24 cellular contexts compared by ENCODE assay signal in the genomic region with DNA sequence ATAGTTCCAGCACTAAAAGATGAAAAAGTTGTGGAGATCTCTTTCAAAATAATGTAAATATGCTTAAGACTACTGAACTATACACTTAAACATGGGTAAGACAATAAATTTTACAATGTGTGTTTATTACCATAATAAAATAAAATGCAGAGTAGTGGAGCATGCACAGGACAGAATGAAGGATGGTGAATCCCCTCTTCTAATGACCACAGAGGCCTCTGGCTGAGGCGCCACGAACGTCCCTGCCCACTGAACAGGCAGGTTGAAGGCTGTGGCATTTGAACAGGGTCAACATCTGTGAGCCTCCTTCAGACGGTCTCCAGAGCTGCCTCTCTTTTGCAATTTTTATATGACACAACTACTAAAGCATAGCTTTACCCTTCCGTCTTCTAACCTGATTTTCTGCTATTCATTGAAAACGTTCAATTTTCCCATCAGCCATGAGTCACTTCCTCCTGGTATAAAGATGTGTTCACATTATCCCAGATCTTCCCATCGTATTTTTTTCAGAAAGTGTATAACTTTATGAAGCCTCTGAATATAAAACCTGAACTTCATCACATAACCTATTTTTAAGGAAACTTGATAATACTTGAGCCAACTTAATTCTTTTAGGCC. TPM values are rescaled to one million over a fixed set of nuclear protein-coding genes. Genes with fewer than 3 reads are reported as not detected.
A peak's percentile ranks its signal among the peaks of the same experiment; 100 is the strongest.
DNase-seq lines count a peak whose midpoint lies in the region; ATAC-seq and TF ChIP-seq lines count a peak whose summit lies in the region.
"Had no signal": no experiment of that assay in that cellular context is flagged by ENCODE, and none has a peak within 500 bp of the region (broad histone marks: within the 10 kb centered on the region; RNA-seq: fewer than 3 reads in every experiment).

No MANE protein-coding gene starts in this region.

- intact Hi-C loops in PC-3 (cut with micrococcal nuclease) (no loop called here), mucosa of descending colon (cut with DNase I, micrococcal nuclease) (no loop called here), upper lobe of right lung (cut with DNase I) (no loop called here)

- ATAC-seq in PC-3 (peak; percentile 25), mucosa of descending colon (peak; percentile 82), upper lobe of right lung (no peak)
- ATAC-seq: CD8-positive, alpha-beta T cell; K562; Panc1 had no signal

- H3F3A ChIP-seq in PC-3 (ENCODE audit: low read length, unreplicated experiment): peaks cover under 1% of the 10 kb centered on the region

- H3K9me3 ChIP-seq in PC-3 (ENCODE audit: low read length) (no peaks in the 10 kb centered on the region), mucosa of descending colon (no peaks in the 10 kb centered on the region), upper lobe of right lung (no peaks in the 10 kb centered on the region)
- H3K9me3 ChIP-seq: MG63 had no signal

- H3K4me2 ChIP-seq in PC-3 (ENCODE audit: low read length): peak overlapping the region; percentile 20; the same call in 1 of the 2 replicates

- peaks cover 53% of the 10 kb centered on the region for H3K4me1 ChIP-seq in PC-3 (ENCODE audit: insufficient read depth, low read length)
- H3K4me1 ChIP-seq in mucosa of descending colon (ENCODE audit: low read depth): peaks cover 16% of the 10 kb centered on the region
- H3K4me1 ChIP-seq in upper lobe of right lung: no peaks in the 10 kb centered on the region

- no peaks in the 10 kb centered on the region for H3K9me2 ChIP-seq in PC-3 (replicated peaks; ENCODE audit: low read length)

- peak; percentile 46 for DNase-seq in COLO829 (ENCODE audit: low spot score)
- peak; percentile 69 for DNase-seq in PC-3
- peak; percentile 62 for DNase-seq in epithelial cell of esophagus (ENCODE audit: low read depth)
- peak; percentile 8 to 52 (median 37) for DNase-seq in mucosa of descending colon
- DNase-seq in upper lobe of right lung: no peak
- DNase-seq in Ammon's horn (ENCODE audit: low spot score): no peak
- DNase-seq in DMS53 (lab: John Stamatoyannopoulos, UW): no peak
- DNase-seq: AML-193; CD8-positive, alpha-beta T cell; DMS 273 treated with DMSO at 0.1 percent for 48 hours; DMS79 treated with DMSO at 0.1 percent for 48 hours; H9; HFFc6; Kasumi-1; MG63; NCI-H1105 treated with DMSO at 0.1 percent for 48 hours; NCI-H2029; NCI-H446 treated with DMSO at 0.1 percent for 48 hours; NCI-H526; SHP77 treated with DMSO at 0.1 percent for 48 hours had no signal

- H3K27me3 ChIP-seq in PC-3 (ENCODE audit: low read length) (no peaks in the 10 kb centered on the region), upper lobe of right lung (no peaks in the 10 kb centered on the region)
- H3K27me3 ChIP-seq: MG63 had no signal

- H3K9ac ChIP-seq in PC-3 (ENCODE audit: low read length): peak overlapping the region; percentile 47

- no TSS peak for BruUV-seq in PC-3 (replicated peaks; lab: Mats Ljungman, UMichigan)

- no peaks in the 10 kb centered on the region for H4K20me1 ChIP-seq in PC-3 (ENCODE audit: low read length)

- no peak for TF ChIP-seq CTCF in PC-3 (conservative IDR thresholded peaks at IDR 0.05; ENCODE audit: low read depth, low read length)
- TF ChIP-seq CTCF in epithelial cell of esophagus (IDR thresholded peaks at IDR 0.05; ENCODE audit: insufficient read depth, low read depth, low read length, missing control alignments): no peak
- no peak for TF ChIP-seq CTCF in mucosa of descending colon (IDR thresholded peaks at IDR 0.05)
- no peak for TF ChIP-seq CTCF in upper lobe of right lung (IDR thresholded peaks at IDR 0.05)

- H3K79me2 ChIP-seq in PC-3 (ENCODE audit: low read length): no peaks in the 10 kb centered on the region

- H2AFZ ChIP-seq in PC-3 (ENCODE audit: low read length): no peak overlapping the region

- H3K36me3 ChIP-seq in PC-3 (ENCODE audit: low read depth, low read length) (no peaks in the 10 kb centered on the region), mucosa of descending colon (ENCODE audit: low read depth) (no peaks in the 10 kb centered on the region), upper lobe of right lung (no peaks in the 10 kb centered on the region)
- H3K36me3 ChIP-seq: MG63 had no signal

- POLR2A ChIA-PET in PC-3 (lab: Charles Lee; ENCODE audit: unreplicated experiment): no interaction called here

- CTCF ChIA-PET in PC-3 (lab: Charles Lee): no interaction called here

- peak overlapping the region; percentile 79 for H3K27ac ChIP-seq in PC-3 (ENCODE audit: low read length)
- H3K27ac ChIP-seq in upper lobe of right lung: no peak overlapping the region
- H3K27ac ChIP-seq: C4-2B, RWPE1 had no signal

- H3K4me3 ChIP-seq in PC-3 (ENCODE audit: low read length): no peak overlapping the region
- no peak overlapping the region for H3K4me3 ChIP-seq in epithelial cell of esophagus (ENCODE audit: low read length)
- no peak overlapping the region for H3K4me3 ChIP-seq in mucosa of descending colon
- H3K4me3 ChIP-seq in upper lobe of right lung: no peak overlapping the region
- H3K4me3 ChIP-seq: K562, MG63 had no signal

RNA-seq across cellular contexts. Expression of a gene that starts 37.8 kb away (rescaled TPM):
- 3.4 and 4.2 TPM in 2 replicates for total RNA-seq in PC-3 (2014; rRNA removed)
- 1 to 10 TPM in 2 of 3 donors, under 1 TPM in 1; 0.79 to 3.9 (median 2.6) TPM for total RNA-seq in mucosa of descending colon
- total RNA-seq in upper lobe of right lung: not detected
- total RNA-seq: CD8-positive, alpha-beta T cell; H9; HFFc6; K562 had no signal

RNA-seq across cellular contexts. Expression of a gene that starts 45.6 kb away (rescaled TPM):
- total RNA-seq in PC-3 (2014; rRNA removed) (not detected in 2 replicates), mucosa of descending colon (not detected), upper lobe of right lung (not detected)
- total RNA-seq: CD8-positive, alpha-beta T cell; H9; HFFc6; K562 had no signal

Comparison
In these comparisons a context has a peak if more than half of its experiments do, and no peak if none do; other contexts are left out.
1. DNase-seq: peak in COLO829 (single experiment), PC-3 (single experiment), epithelial cell of esophagus (single experiment) and mucosa of descending colon (3 of 3); none in upper lobe of right lung (single experiment), Ammon's horn (single experiment) and DMS53 (single experiment).